ENCODE assay signal across 1 cellular context in the genomic region with DNA sequence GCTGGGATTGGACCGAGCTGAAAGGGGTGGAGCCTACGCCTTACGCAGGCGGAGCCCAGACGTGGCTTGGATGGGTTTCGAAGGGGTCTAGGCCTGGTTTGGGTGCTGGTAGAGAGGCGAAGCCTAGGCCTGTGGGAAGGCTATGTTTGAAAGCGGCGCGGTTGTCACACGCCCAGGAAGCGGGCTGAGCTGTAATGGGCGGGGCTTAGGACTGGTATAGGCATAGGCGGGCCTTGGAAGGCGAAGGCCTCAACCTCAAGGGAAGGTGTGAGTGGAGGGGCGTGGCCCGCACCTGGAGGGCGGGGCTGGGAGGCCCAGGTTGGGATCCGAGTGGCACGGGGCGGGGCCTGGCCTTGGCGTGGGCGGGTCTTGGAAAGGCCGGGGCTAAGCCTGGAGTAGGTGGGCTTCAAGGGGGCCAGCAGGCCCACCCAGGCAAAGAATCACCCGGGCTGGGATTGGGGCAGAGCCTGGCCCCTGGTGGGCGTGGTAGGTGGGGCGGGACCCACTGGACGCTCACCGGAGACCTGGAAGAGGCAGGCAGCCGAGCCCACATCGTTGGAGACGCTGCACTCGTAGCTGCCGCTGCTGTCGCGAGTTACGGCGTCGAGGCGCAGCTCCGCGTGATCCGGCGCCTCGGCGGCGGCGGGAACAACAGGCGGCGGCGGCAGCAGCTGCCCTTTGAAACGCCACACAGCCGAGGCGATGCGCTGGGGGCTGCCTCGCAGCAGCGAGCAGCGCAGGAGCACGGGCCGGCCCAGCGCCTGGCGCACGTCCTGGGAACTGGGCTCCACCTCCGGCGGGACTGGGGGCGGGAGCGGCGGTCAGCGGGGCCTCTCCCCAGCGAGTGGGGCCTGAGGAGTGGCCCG.
TF ChIP-seq lines count a peak whose summit lies in the region.

No MANE protein-coding gene starts in this region.

TF ChIP-seq in HEK293, 187 proteins besides CTCF, POLR2A, EP300 and RAD21 (continued from another document):
- TF ChIP-seq ZNF529 (tag by site-specific recombination; IDR thresholded peaks at IDR 0.05; ENCODE audit: insufficient replicate concordance) (no peak), ZNF521 (tag by site-specific recombination; IDR thresholded peaks at IDR 0.05) (no peak), ZNF664 (tag by site-specific recombination; IDR thresholded peaks at IDR 0.05) (no peak), SP2 (tag by site-specific recombination; IDR thresholded peaks at IDR 0.05) (peak; percentile 55), SCRT2 (tag by site-specific recombination; IDR thresholded peaks at IDR 0.05) (no peak), KLF9 (tag by site-specific recombination; IDR thresholded peaks at IDR 0.05; ENCODE audit: low read depth) (peak; percentile 44; the same call in 1 of the 2 replicates), KLF8 (tag by site-specific recombination; IDR thresholded peaks at IDR 0.05) (peak; percentile 83)
- TF ChIP-seq, protein P1, sequence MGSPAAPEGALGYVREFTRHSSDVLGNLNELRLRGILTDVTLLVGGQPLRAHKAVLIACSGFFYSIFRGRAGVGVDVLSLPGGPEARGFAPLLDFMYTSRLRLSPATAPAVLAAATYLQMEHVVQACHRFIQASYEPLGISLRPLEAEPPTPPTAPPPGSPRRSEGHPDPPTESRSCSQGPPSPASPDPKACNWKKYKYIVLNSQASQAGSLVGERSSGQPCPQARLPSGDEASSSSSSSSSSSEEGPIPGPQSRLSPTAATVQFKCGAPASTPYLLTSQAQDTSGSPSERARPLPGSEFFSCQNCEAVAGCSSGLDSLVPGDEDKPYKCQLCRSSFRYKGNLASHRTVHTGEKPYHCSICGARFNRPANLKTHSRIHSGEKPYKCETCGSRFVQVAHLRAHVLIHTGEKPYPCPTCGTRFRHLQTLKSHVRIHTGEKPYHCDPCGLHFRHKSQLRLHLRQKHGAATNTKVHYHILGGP (tag by site-specific recombination; IDR thresholded peaks at IDR 0.05): no peak
